Comparison of ENCODE assay signal across 17 cellular contexts in genomic region chr2:38224821-38225450, GRCh38.
"Had no signal": no experiment of that assay in that cellular context is flagged by ENCODE, and none has a peak within 500 bp of the region (broad histone marks: within the 10 kb centered on the region; RNA-seq: fewer than 3 reads in every experiment).

No MANE protein-coding gene starts in this region.

- H3K4me1 Mint-ChIP-seq: activated CD8-positive, alpha-beta memory T cell treated with anti-CD3 and anti-CD28 coated beads, Interleukin-2, amount 10 ng/mL, durations not matched to agents 7 days and 5 days; natural killer cell; stimulated activated naive CD8-positive, alpha-beta T cell treated with anti-CD3 and anti-CD28 coated beads, Interleukin-15, amount 100 ng/mL, for 72 hours had no signal

- H3K4me3 ChIP-seq: dorsolateral prefrontal cortex, esophagus muscularis mucosa, lung, ovary, testis had no signal

- H3K27ac ChIP-seq: dorsolateral prefrontal cortex, esophagus muscularis mucosa, foreskin keratinocyte, ovary, testis had no signal

- DNase-seq: activated CD4-positive, alpha-beta T cell treated with anti-CD3 and anti-CD28 coated beads, Interleukin-2, amount 50 U/mL, for 48 hours; activated CD4-positive, CD25-positive, alpha-beta regulatory T cell treated with anti-CD3 and anti-CD28 coated beads, Interleukin-2, amount 50 U/mL, for 72 hours; activated CD8-positive, alpha-beta memory T cell treated with anti-CD3 and anti-CD28 coated beads, Interleukin-2, amount 10 ng/mL, durations not matched to agents 7 days and 5 days; activated effector memory CD4-positive, alpha-beta T cell treated with anti-CD3 and anti-CD28 coated beads, Interleukin-2, amount 50 U/mL, for 16 hours; activated T-cell treated with anti-CD3 and anti-CD28 coated beads, Interleukin-2, amount 50 U/mL, for 4 hours; dorsolateral prefrontal cortex; foreskin keratinocyte; kidney glomerular epithelial cell; natural killer cell; ovary; stimulated activated CD4-positive, alpha-beta T cell treated with anti-CD3 and anti-CD28 coated beads, Interleukin-15, amount 100 ng/mL, for 24 hours; stimulated activated CD4-positive, alpha-beta T cell treated with anti-CD3 and anti-CD28 coated beads, Interleukin-4, amount 100 ng/mL, for 24 hours; stimulated activated naive CD8-positive, alpha-beta T cell treated with anti-CD3 and anti-CD28 coated beads, Interleukin-15, amount 100 ng/mL, for 72 hours; testis had no signal

- H3K4me3 Mint-ChIP-seq: activated CD8-positive, alpha-beta memory T cell treated with anti-CD3 and anti-CD28 coated beads, Interleukin-2, amount 10 ng/mL, durations not matched to agents 7 days and 5 days; activated naive CD8-positive, alpha-beta T cell; activated T-cell treated with anti-CD3 and anti-CD28 coated beads, Interleukin-2, amount 50 U/mL, for 4 hours; natural killer cell; stimulated activated naive CD8-positive, alpha-beta T cell treated with anti-CD3 and anti-CD28 coated beads, Interleukin-15, amount 100 ng/mL, for 72 hours had no signal

- ATAC-seq: activated CD8-positive, alpha-beta memory T cell treated with anti-CD3 and anti-CD28 coated beads, Interleukin-2, amount 10 ng/mL, durations not matched to agents 7 days and 5 days; activated T-cell treated with anti-CD3 and anti-CD28 coated beads, Interleukin-2, amount 50 U/mL, for 4 hours; foreskin keratinocyte; natural killer cell; stimulated activated naive CD8-positive, alpha-beta T cell treated with anti-CD3 and anti-CD28 coated beads, Interleukin-15, amount 100 ng/mL, for 72 hours had no signal

- H3K36me3 ChIP-seq: esophagus muscularis mucosa, ovary had no signal

- H3K9me3 Mint-ChIP-seq: natural killer cell; stimulated activated naive CD8-positive, alpha-beta T cell treated with anti-CD3 and anti-CD28 coated beads, Interleukin-15, amount 100 ng/mL, for 72 hours had no signal

- H3K9me3 ChIP-seq: esophagus muscularis mucosa, ovary, testis had no signal

- H3K4me1 ChIP-seq: esophagus muscularis mucosa, foreskin keratinocyte, testis had no signal

- H3K27me3 ChIP-seq: esophagus muscularis mucosa, ovary, testis had no signal

- H3K36me3 Mint-ChIP-seq: activated naive CD8-positive, alpha-beta T cell; natural killer cell had no signal

- H3K27ac Mint-ChIP-seq: activated CD8-positive, alpha-beta memory T cell treated with anti-CD3 and anti-CD28 coated beads, Interleukin-2, amount 10 ng/mL, durations not matched to agents 7 days and 5 days; activated naive CD8-positive, alpha-beta T cell; natural killer cell; stimulated activated naive CD8-positive, alpha-beta T cell treated with anti-CD3 and anti-CD28 coated beads, Interleukin-15, amount 100 ng/mL, for 72 hours had no signal
